Comparison of ENCODE assay signal across 7 cellular contexts in the genomic region with DNA sequence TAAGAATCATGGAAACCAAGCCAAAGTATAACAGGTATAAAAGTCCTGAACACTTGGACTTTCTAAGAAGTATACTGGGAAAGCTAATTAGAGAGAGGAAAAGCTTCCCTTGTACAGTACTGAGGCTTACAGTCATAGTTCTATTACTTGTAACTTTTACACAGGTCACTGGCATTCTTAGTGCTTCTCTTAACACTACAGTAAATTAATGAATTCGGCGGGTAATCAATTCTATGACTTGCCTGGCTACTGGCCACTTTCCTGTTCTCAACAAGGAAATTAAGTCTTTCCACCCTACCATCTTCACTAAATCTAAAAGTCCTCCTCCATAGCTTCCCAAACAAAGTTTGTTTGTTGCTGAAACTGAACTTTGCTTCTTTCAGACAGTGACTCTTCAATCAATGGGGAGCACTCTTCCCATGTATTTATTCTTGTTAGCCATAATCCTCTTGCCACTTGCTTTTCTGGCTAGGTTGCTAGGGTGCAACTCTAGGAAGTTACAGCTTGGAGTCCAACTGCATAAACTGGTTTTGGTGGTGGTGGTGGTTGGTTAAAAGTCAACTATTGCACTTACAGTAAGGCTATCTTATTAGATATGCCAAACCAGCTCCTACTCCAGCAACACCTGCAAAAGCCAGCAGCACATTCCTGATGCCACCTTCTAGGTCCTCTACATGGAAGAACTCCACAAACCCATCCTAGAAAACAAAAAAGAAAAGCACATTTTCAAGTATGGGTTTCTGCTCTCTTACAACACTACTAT. TPM values are rescaled to one million over a fixed set of nuclear protein-coding genes. Genes with fewer than 3 reads are reported as not detected.
DNase-seq lines count a peak whose midpoint lies in the region; ATAC-seq lines count a peak whose summit lies in the region.

No MANE protein-coding gene starts in this region.

- H3K36me3 Mint-ChIP-seq in activated CD8-positive, alpha-beta T cell treated with anti-CD3 and anti-CD28 coated beads, Interleukin-2, amount 10 ng/mL, durations not matched to agents 7 days and 5 days (ENCODE audit: low read depth) = peaks cover 72% of the 10 kb centered on the region

- peak overlapping the region; percentile 94 for H3K27ac Mint-ChIP-seq in activated CD8-positive, alpha-beta T cell treated with anti-CD3 and anti-CD28 coated beads, Interleukin-2, amount 10 ng/mL, durations not matched to agents 7 days and 5 days
- peak overlapping the region; percentile 96 to 100 for H3K27ac Mint-ChIP-seq in stimulated activated naive CD8-positive, alpha-beta T cell treated with anti-CD3 and anti-CD28 coated beads, Interleukin-15, amount 100 ng/mL, for 72 hours

- H3K4me3 ChIP-seq in iPS-18a (ENCODE audit: low read length) = peak overlapping the region; percentile 94

- H3K9ac ChIP-seq in iPS-18a (ENCODE audit: low read length) = peak overlapping the region; percentile 100

- POLR2A ChIA-PET in activated CD8-positive, alpha-beta T cell treated with anti-CD3 and anti-CD28 coated beads, Interleukin-2, amount 10 ng/mL, durations not matched to agents 7 days and 5 days (lab: Charles Lee) = interaction anchor here (1.0 to 19.3 kb wide), 10 partner anchors 12 to 690 kb away, joined by 3 to 1108 read pairs (median 20); partner anchors contain the start of genes ENSA, GOLPH3L, MINDY1 and RPRD2

- H3K4me1 Mint-ChIP-seq in activated CD8-positive, alpha-beta T cell treated with anti-CD3 and anti-CD28 coated beads, Interleukin-2, amount 10 ng/mL, durations not matched to agents 7 days and 5 days (ENCODE audit: low read depth) = peaks cover 55% of the 10 kb centered on the region
- peaks cover 47% of the 10 kb centered on the region for H3K4me1 Mint-ChIP-seq in stimulated activated naive CD8-positive, alpha-beta T cell treated with anti-CD3 and anti-CD28 coated beads, Interleukin-15, amount 100 ng/mL, for 72 hours

- peak; percentile 52 for DNase-seq in HT-29 (ENCODE audit: low spot score)
- DNase-seq in activated CD8-positive, alpha-beta T cell treated with anti-CD3 and anti-CD28 coated beads, Interleukin-2, amount 10 ng/mL, durations not matched to agents 7 days and 5 days = no peak
- DNase-seq in stimulated activated naive CD8-positive, alpha-beta T cell treated with anti-CD3 and anti-CD28 coated beads, Interleukin-15, amount 100 ng/mL, for 72 hours = no peak
- DNase-seq in HuH-7.5 (ENCODE audit: low spot score) = no peak
- no peak for DNase-seq in stimulated activated CD4-positive, alpha-beta T cell treated with anti-CD3 and anti-CD28 coated beads, Interleukin-1b, Interleukin-23, amount 100 ng/mL, for 48 hours

- no peaks in the 10 kb centered on the region for H3K9me3 ChIP-seq in iPS-18a (ENCODE audit: control insufficient read depth, low read depth, low read length)

- H3K9me3 Mint-ChIP-seq in activated CD8-positive, alpha-beta T cell treated with anti-CD3 and anti-CD28 coated beads, Interleukin-2, amount 10 ng/mL, durations not matched to agents 7 days and 5 days (ENCODE audit: insufficient read depth) = no peaks in the 10 kb centered on the region
- H3K9me3 Mint-ChIP-seq in stimulated activated naive CD8-positive, alpha-beta T cell treated with anti-CD3 and anti-CD28 coated beads, Interleukin-15, amount 100 ng/mL, for 72 hours = no peaks in the 10 kb centered on the region

- no peak for ATAC-seq in activated CD8-positive, alpha-beta T cell treated with anti-CD3 and anti-CD28 coated beads, Interleukin-2, amount 10 ng/mL, durations not matched to agents 7 days and 5 days
- no peak for ATAC-seq in stimulated activated naive CD8-positive, alpha-beta T cell treated with anti-CD3 and anti-CD28 coated beads, Interleukin-15, amount 100 ng/mL, for 72 hours
- no peak for ATAC-seq in HG02642 (IDR thresholded peaks at IDR 0.05; ENCODE audit: poor library complexity, unreplicated experiment)

- CTCF ChIA-PET in activated CD8-positive, alpha-beta T cell treated with anti-CD3 and anti-CD28 coated beads, Interleukin-2, amount 10 ng/mL, durations not matched to agents 7 days and 5 days (lab: Charles Lee) = interaction anchor here (4.4 to 13.3 kb wide), 2 partner anchors 12 to 44 kb away, joined by 36 to 412 read pairs; no protein-coding TSS in a partner anchor

- H3K27ac ChIP-seq in iPS-18a (ENCODE audit: low read length) = peak overlapping the region; percentile 15

- no peaks in the 10 kb centered on the region for H3K27me3 ChIP-seq in iPS-18a (ENCODE audit: control insufficient read depth, insufficient read depth, low read length)

- H3K27me3 Mint-ChIP-seq in activated CD8-positive, alpha-beta T cell treated with anti-CD3 and anti-CD28 coated beads, Interleukin-2, amount 10 ng/mL, durations not matched to agents 7 days and 5 days (ENCODE audit: low read depth) = no peaks in the 10 kb centered on the region
- H3K27me3 Mint-ChIP-seq in stimulated activated naive CD8-positive, alpha-beta T cell treated with anti-CD3 and anti-CD28 coated beads, Interleukin-15, amount 100 ng/mL, for 72 hours = no peaks in the 10 kb centered on the region

- H3K4me3 Mint-ChIP-seq in activated CD8-positive, alpha-beta T cell treated with anti-CD3 and anti-CD28 coated beads, Interleukin-2, amount 10 ng/mL, durations not matched to agents 7 days and 5 days = peak overlapping the region; percentile 97
- peak overlapping the region; percentile 85 to 93 for H3K4me3 Mint-ChIP-seq in stimulated activated naive CD8-positive, alpha-beta T cell treated with anti-CD3 and anti-CD28 coated beads, Interleukin-15, amount 100 ng/mL, for 72 hours

- peaks cover 62% of the 10 kb centered on the region for H3K36me3 ChIP-seq in iPS-18a (ENCODE audit: control insufficient read depth, low read depth, low read length)

- H3K4me1 ChIP-seq in iPS-18a (ENCODE audit: control insufficient read depth, low read depth, low read length) = peaks cover 43% of the 10 kb centered on the region

RNA-seq across cellular contexts. Expression of gene MCL1, which starts 2.4 kb away (rescaled TPM):
- total RNA-seq in HT-29 (2014; rRNA removed; shearing (Covaris generic)) = 329 and 338 TPM in 2 replicates
- 100 to 1,000 TPM; 249 to 261 TPM for total RNA-seq in activated CD8-positive, alpha-beta T cell treated with anti-CD3 and anti-CD28 coated beads, Interleukin-2, amount 10 ng/mL, durations not matched to agents 7 days and 5 days

RNA-seq across cellular contexts. Expression of gene ADAMTSL4, which starts 27.8 kb away (rescaled TPM):
- total RNA-seq in HT-29 (2014; rRNA removed; shearing (Covaris generic)) = not detected in 2 replicates
- not detected for total RNA-seq in activated CD8-positive, alpha-beta T cell treated with anti-CD3 and anti-CD28 coated beads, Interleukin-2, amount 10 ng/mL, durations not matched to agents 7 days and 5 days

RNA-seq across cellular contexts. Expression of gene ENSA, which starts 52.4 kb away (rescaled TPM):
- total RNA-seq in HT-29 (2014; rRNA removed; shearing (Covaris generic)) = 163 and 200 TPM in 2 replicates
- total RNA-seq in activated CD8-positive, alpha-beta T cell treated with anti-CD3 and anti-CD28 coated beads, Interleukin-2, amount 10 ng/mL, durations not matched to agents 7 days and 5 days = 100 to 1,000 TPM; 208 to 214 TPM
